In the genomic region with DNA sequence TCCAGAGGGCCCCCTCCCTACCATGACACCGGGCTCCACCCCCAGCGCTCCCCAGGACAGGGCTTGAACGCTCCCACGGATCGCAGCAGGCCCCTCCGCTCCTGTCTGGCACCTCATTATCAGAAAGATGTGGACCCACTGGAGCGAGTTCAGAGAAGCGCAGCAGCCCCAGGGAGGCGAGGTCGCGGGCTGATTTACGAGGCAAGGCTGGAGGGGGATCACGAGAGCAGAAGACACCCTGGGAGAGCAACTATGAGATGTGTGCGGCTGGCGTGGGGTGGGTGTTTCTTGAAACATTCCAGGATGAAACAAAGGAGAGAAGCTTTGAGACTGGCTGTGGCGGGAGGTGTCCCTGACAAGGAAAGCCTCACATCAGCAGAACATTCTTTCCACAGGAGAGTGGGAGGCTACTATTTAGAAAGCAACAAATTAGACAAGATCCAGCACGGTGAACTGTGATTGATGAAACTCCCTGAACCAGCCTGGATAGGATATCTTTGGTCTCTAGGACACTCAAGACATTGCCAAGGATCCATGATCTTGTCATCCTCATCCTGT, we compare ENCODE assay signal across 25 cellular contexts.
DNase-seq lines count a peak whose midpoint lies in the region; ATAC-seq and TF ChIP-seq lines count a peak whose summit lies in the region.
"Had no signal": no experiment of that assay in that cellular context is flagged by ENCODE, and none has a peak within 500 bp of the region (broad histone marks: within the 10 kb centered on the region; RNA-seq: fewer than 3 reads in every experiment).

No MANE protein-coding gene starts in this region.

- peak overlapping the region; percentile 31 for H3K4ac ChIP-seq in neuronal stem cell (ENCODE audit: low read length)

- H2AK5ac ChIP-seq in neuronal stem cell (ENCODE audit: low read depth, low read length), result peak overlapping the region; percentile 51

- no peak overlapping the region for H3K27ac ChIP-seq in mammary epithelial cell (ENCODE audit: insufficient read depth, low read depth, low read length)
- no peak overlapping the region for H3K27ac ChIP-seq in neuronal stem cell (replicated peaks; ENCODE audit: low read length)
- H3K27ac ChIP-seq in uterus, result peak overlapping the region; percentile 64 to 82
- H3K27ac ChIP-seq: 22Rv1 had no signal

- no peaks in the 10 kb centered on the region for H3K79me1 ChIP-seq in neuronal stem cell (ENCODE audit: low read depth, low read length)

- H3K79me2 ChIP-seq in mammary epithelial cell (ENCODE audit: insufficient read depth, low read length), result no peaks in the 10 kb centered on the region

- H3K23ac ChIP-seq in neuronal stem cell (ENCODE audit: low read depth, low read length, poor library complexity), result no peak overlapping the region

- H3K36me3 ChIP-seq in mammary epithelial cell (ENCODE audit: insufficient read depth, low read length) (no peaks in the 10 kb centered on the region), neuronal stem cell (replicated peaks in 1 of 2; ENCODE audit: control insufficient read depth in 2 of 2, insufficient read depth in 2 of 2, low read length in 2 of 2) (no peaks in the 10 kb centered on the region), uterus (no peaks in the 10 kb centered on the region)

- H3K4me2 ChIP-seq in mammary epithelial cell (ENCODE audit: insufficient read depth, low read depth, low read length) (no peak overlapping the region), neuronal stem cell (ENCODE audit: insufficient read depth, low read length, poor library complexity, severe bottlenecking) (no peak overlapping the region)

- TF ChIP-seq CTCF in MCF 10A (IDR thresholded peaks at IDR 0.05; ENCODE audit: unreplicated experiment) (no peak), mammary epithelial cell (conservative IDR thresholded peaks at IDR 0.05 in 1 of 2, IDR thresholded peaks at IDR 0.05 in 1 of 2; ENCODE audit: extremely low read depth in 1 of 2, insufficient read depth in 1 of 2, low read depth in 1 of 2, low read length in 2 of 2) (no peak), uterus (IDR thresholded peaks at IDR 0.05) (no peak)

- no peak for DNase-seq in MCF 10A (ENCODE audit: unreplicated experiment)
- no peak for DNase-seq in mammary epithelial cell
- DNase-seq in islet precursor cell, result peak; percentile 70
- no peak for DNase-seq in neuronal stem cell (ENCODE audit: low spot score)
- peak; percentile 79 to 83 for DNase-seq in uterus
- DNase-seq in NCI-H1436 (lab: John Stamatoyannopoulos, UW), result no peak
- no peak for DNase-seq in cerebellar nuclear complex (lab: John Stamatoyannopoulos, UW)
- DNase-seq: activated CD4-positive, alpha-beta T cell treated with anti-CD3 and anti-CD28 coated beads for 36 hours; activated CD8-positive, alpha-beta T cell treated with anti-CD3 and anti-CD28 coated beads, Interleukin-2, amount 10 ng/mL, durations not matched to agents 7 days and 5 days; anterior cingulate cortex; GOT3; Karpas-422; NCI-H146; NCI-H2171; NCI-H524; stimulated activated CD4-positive, alpha-beta T cell treated with anti-CD3 and anti-CD28 coated beads, Interleukin-1b, Interleukin-23, amount 100 ng/mL, for 48 hours; trophoblast cell had no signal

- POLR2A ChIA-PET in MCF 10A (lab: Yijun Ruan, JAX), result no interaction called here

- no peak overlapping the region for H2BK15ac ChIP-seq in neuronal stem cell (ENCODE audit: low read length)

- H2BK120ac ChIP-seq in neuronal stem cell (ENCODE audit: low read depth, low read length), result peak overlapping the region; percentile 9

- BruUV-seq in MCF 10A (replicated peaks; lab: Mats Ljungman, UMichigan) (no TSS peak), mammary epithelial cell (replicated peaks; lab: Mats Ljungman, UMichigan) (no TSS peak)

- H4K91ac ChIP-seq in neuronal stem cell (ENCODE audit: low read depth, low read length, poor library complexity), result no peak overlapping the region

- H3K4me3 ChIP-seq in mammary epithelial cell (replicated peaks in 1 of 3; ENCODE audit: insufficient read depth in 1 of 3, low read depth in 2 of 3, low read length in 3 of 3), result no peak overlapping the region
- H3K4me3 ChIP-seq in neuronal stem cell (ENCODE audit: low read length in 2 of 2), result no peak overlapping the region
- H3K4me3 ChIP-seq in uterus, result no peak overlapping the region
- H3K4me3 ChIP-seq: skin epidermis had no signal

- intact Hi-C loops in MCF 10A (cut with micrococcal nuclease) (no loop called here), mammary epithelial cell (cut with micrococcal nuclease) (no loop called here), uterus (cut with DNase I; ENCODE audit: low total_unique reads) (no loop called here)

- no peak overlapping the region for H3K14ac ChIP-seq in neuronal stem cell (ENCODE audit: low read length)

- H3K27me3 ChIP-seq in mammary epithelial cell (ENCODE audit: insufficient read depth, low read length) (no peaks in the 10 kb centered on the region), neuronal stem cell (ENCODE audit: control insufficient read depth in 3 of 3, insufficient read depth in 3 of 3, low read depth in 1 of 3, low read length in 3 of 3) (no peaks in the 10 kb centered on the region), uterus (no peaks in the 10 kb centered on the region)

- peaks cover 19% of the 10 kb centered on the region for H3K4me1 Mint-ChIP-seq in MCF 10A (ENCODE audit: insufficient read depth, unreplicated experiment)
- H3K4me1 Mint-ChIP-seq: activated CD4-positive, alpha-beta T cell treated with anti-CD3 and anti-CD28 coated beads for 36 hours; CD14-positive monocyte had no signal

- H2AFZ ChIP-seq in mammary epithelial cell (ENCODE audit: low read depth, low read length) (no peak overlapping the region), neuronal stem cell (ENCODE audit: low read length) (no peak overlapping the region)

- peak overlapping the region; percentile 16 for H3K27ac Mint-ChIP-seq in MCF 10A (ENCODE audit: low read depth, unreplicated experiment)
- H3K27ac Mint-ChIP-seq: activated CD4-positive, alpha-beta T cell treated with anti-CD3 and anti-CD28 coated beads for 36 hours; activated CD8-positive, alpha-beta T cell treated with anti-CD3 and anti-CD28 coated beads, Interleukin-2, amount 10 ng/mL, durations not matched to agents 7 days and 5 days; activated naive CD4-positive, alpha-beta T cell treated with anti-CD3 and anti-CD28 coated beads, Interleukin-2, amount 50 U/mL, for 72 hours; CD14-positive monocyte; dendritic cell treated with granulocyte-macrophage colony-stimulating factor and Interleukin-4, amounts not matched to agents 40 ng/mL and 50 ng/mL, for 4 days; T-helper 2 cell treated with Interferon-gamma antibody and Interleukin-4, amounts not matched to agents 5 μg/mL and 100 μg/mL, for 36 hours had no signal

- CTCF ChIA-PET in MCF 10A (lab: Yijun Ruan, JAX), result interaction anchor here (0.6 kb wide), 1 partner anchor 273 kb away, joined by 4 read pairs; no protein-coding TSS in a partner anchor
- CTCF ChIA-PET in mammary epithelial cell (lab: Charles Lee; ENCODE audit: low non-redundant PET), result no interaction called here

- no peak overlapping the region for H4K8ac ChIP-seq in neuronal stem cell (ENCODE audit: low read depth, low read length)

- no peak overlapping the region for H2BK5ac ChIP-seq in neuronal stem cell (ENCODE audit: low read length)

- 52% methylated on average over 11 of the region's 17 CpGs for WGBS in mammary epithelial cell (ENCODE audit: low coverage, missing lambda C conversion rate)
- no CpG with 5 or more reads among the region's 17 CpGs for WGBS in neuronal stem cell (ENCODE audit: extremely low coverage in 2 of 2, insufficient read length in 2 of 2, insufficient replicate concordance in 1 of 2), 2 donors

- H3K4me1 ChIP-seq in mammary epithelial cell (ENCODE audit: insufficient read depth, low read length) (no peaks in the 10 kb centered on the region), neuronal stem cell (ENCODE audit: control insufficient read depth in 2 of 2, insufficient read depth in 1 of 2, low read depth in 1 of 2, low read length in 2 of 2) (peaks cover 0 to 4% of the 10 kb centered on the region in 2 donors), uterus (no peaks in the 10 kb centered on the region)

- H3K18ac ChIP-seq in neuronal stem cell (ENCODE audit: low read length), result peak overlapping the region; percentile 71

- H3K9ac ChIP-seq in mammary epithelial cell (ENCODE audit: insufficient read depth, low read length) (no peak overlapping the region), neuronal stem cell (ENCODE audit: low read depth, low read length, poor library complexity) (no peak overlapping the region)

- no peaks in the 10 kb centered on the region for H3K27me3 Mint-ChIP-seq in MCF 10A (ENCODE audit: insufficient read depth, unreplicated experiment)

- no peak overlapping the region for H3K4me3 Mint-ChIP-seq in MCF 10A (ENCODE audit: unreplicated experiment)
- H3K4me3 Mint-ChIP-seq: activated CD4-positive, alpha-beta T cell treated with anti-CD3 and anti-CD28 coated beads for 36 hours; activated CD8-positive, alpha-beta T cell treated with anti-CD3 and anti-CD28 coated beads, Interleukin-2, amount 10 ng/mL, durations not matched to agents 7 days and 5 days; dendritic cell treated with granulocyte-macrophage colony-stimulating factor and Interleukin-4, amounts not matched to agents 40 ng/mL and 50 ng/mL, for 4 days; T-helper 2 cell treated with Interferon-gamma antibody and Interleukin-4, amounts not matched to agents 5 μg/mL and 100 μg/mL, for 36 hours had no signal

- in situ Hi-C loops in mammary epithelial cell (cut with MboI; ENCODE audit: low sequenced_read_pairs in 2 of 2), result loop anchor here (10.0 kb wide), 2 partner anchors 69 to 251 kb away; no protein-coding TSS in a partner anchor

- dilution Hi-C loops in mammary epithelial cell (cut with HindIII; ENCODE audit: low sequenced_read_pairs), result no loop called here

- TF ChIP-seq POLR2A in uterus (IDR thresholded peaks at IDR 0.05), result no peak

- H4K20me1 ChIP-seq in mammary epithelial cell (ENCODE audit: insufficient read depth, low read length), result no peaks in the 10 kb centered on the region

- H3K36me3 Mint-ChIP-seq in MCF 10A (ENCODE audit: insufficient read depth, unreplicated experiment), result no peaks in the 10 kb centered on the region
- H3K36me3 Mint-ChIP-seq: activated naive CD4-positive, alpha-beta T cell treated with anti-CD3 and anti-CD28 coated beads, Interleukin-2, amount 50 U/mL, for 72 hours; CD14-positive monocyte had no signal

- no peaks in the 10 kb centered on the region for H3K9me3 Mint-ChIP-seq in MCF 10A (ENCODE audit: unreplicated experiment)
- H3K9me3 Mint-ChIP-seq: activated naive CD4-positive, alpha-beta T cell treated with anti-CD3 and anti-CD28 coated beads, Interleukin-2, amount 50 U/mL, for 72 hours; CD14-positive monocyte; dendritic cell treated with granulocyte-macrophage colony-stimulating factor and Interleukin-4, amounts not matched to agents 40 ng/mL and 50 ng/mL, for 4 days; T-helper 2 cell treated with Interferon-gamma antibody and Interleukin-4, amounts not matched to agents 5 μg/mL and 100 μg/mL, for 36 hours had no signal

- ATAC-seq in HG03045 (IDR thresholded peaks at IDR 0.05; ENCODE audit: unreplicated experiment), result no peak
- ATAC-seq: activated CD4-positive, alpha-beta T cell treated with anti-CD3 and anti-CD28 coated beads for 36 hours; activated CD8-positive, alpha-beta T cell treated with anti-CD3 and anti-CD28 coated beads, Interleukin-2, amount 10 ng/mL, durations not matched to agents 7 days and 5 days; activated naive CD4-positive, alpha-beta T cell treated with anti-CD3 and anti-CD28 coated beads, Interleukin-2, amount 50 U/mL, for 72 hours; Right ventricle myocardium inferior had no signal

- no peak overlapping the region for H2BK12ac ChIP-seq in neuronal stem cell (ENCODE audit: low read length)

- H3K9me3 ChIP-seq in mammary epithelial cell (replicated peaks; ENCODE audit: insufficient read depth, low read length) (no peaks in the 10 kb centered on the region), neuronal stem cell (replicated peaks in 1 of 2; ENCODE audit: control insufficient read depth in 2 of 2, insufficient read depth in 1 of 2, low read depth in 1 of 2, low read length in 2 of 2) (no peaks in the 10 kb centered on the region), uterus (no peaks in the 10 kb centered on the region)

Comparison
In these comparisons a context has a peak if more than half of its experiments do, and no peak if none do; other contexts are left out.
1. DNase-seq: peak in islet precursor cell (single experiment) and uterus (2 of 2); none in MCF 10A (single experiment), mammary epithelial cell (single experiment), neuronal stem cell (single experiment), NCI-H1436 (single experiment) and cerebellar nuclear complex (0 of 2).
2. H3K27ac ChIP-seq: peak in uterus (2 of 2); none in mammary epithelial cell (single experiment) and neuronal stem cell (single experiment).